14 cellular contexts compared by ENCODE assay signal in genomic region chr1:21314797-21315396, GRCh38. TPM values are rescaled to one million over a fixed set of nuclear protein-coding genes. Genes with fewer than 3 reads are reported as not detected.
DNase-seq lines count a peak whose midpoint lies in the region; ATAC-seq and TF ChIP-seq lines count a peak whose summit lies in the region.
"Had no signal": no experiment of that assay in that cellular context is flagged by ENCODE, and none has a peak within 500 bp of the region (broad histone marks: within the 10 kb centered on the region; RNA-seq: fewer than 3 reads in every experiment).

No MANE protein-coding gene starts in this region.

- intact Hi-C loops in activated CD4-positive, alpha-beta T cell treated with anti-CD3 and anti-CD28 coated beads for 36 hours (cut with DNase I, micrococcal nuclease): no loop called here
- intact Hi-C loops in breast epithelium (cut with DNase I; ENCODE audit: low total_unique reads): no loop called here

- POLR2A ChIA-PET in activated CD4-positive, alpha-beta T cell treated with anti-CD3 and anti-CD28 coated beads, Interleukin-2, amount 10 ng/mL, durations not matched to agents 7 days and 5 days (lab: Charles Lee): no interaction called here
- POLR2A ChIA-PET in activated CD4-positive, alpha-beta T cell treated with anti-CD3 and anti-CD28 coated beads for 36 hours (lab: Charles Lee): no interaction called here

- TF ChIP-seq CTCF in breast epithelium (IDR thresholded peaks at IDR 0.05): no peak
- no peak for TF ChIP-seq CTCF in mesothelial cell of epicardium (IDR thresholded peaks at IDR 0.05; ENCODE audit: unreplicated experiment)
- TF ChIP-seq CTCF in thoracic aorta (IDR thresholded peaks at IDR 0.05): no peak

- peaks cover 4% of the 10 kb centered on the region for H3K9me3 Mint-ChIP-seq in activated CD4-positive, alpha-beta T cell treated with anti-CD3 and anti-CD28 coated beads, Interleukin-2, amount 10 ng/mL, durations not matched to agents 7 days and 5 days
- no peaks in the 10 kb centered on the region for H3K9me3 Mint-ChIP-seq in activated CD4-positive, alpha-beta T cell treated with anti-CD3 and anti-CD28 coated beads for 36 hours (ENCODE audit: low read depth)
- no peaks in the 10 kb centered on the region for H3K9me3 Mint-ChIP-seq in mesothelial cell of epicardium
- H3K9me3 Mint-ChIP-seq: activated naive CD8-positive, alpha-beta T cell treated with anti-CD3 and anti-CD28 coated beads, Interleukin-2, amount 10 ng/mL, durations not matched to agents 7 days and 5 days; CD8-positive, alpha-beta T cell had no signal

- H3K36me3 ChIP-seq in breast epithelium: no peaks in the 10 kb centered on the region
- no peaks in the 10 kb centered on the region for H3K36me3 ChIP-seq in thoracic aorta
- H3K36me3 ChIP-seq: HAP-1 had no signal

- DNase-seq in activated CD4-positive, alpha-beta T cell treated with anti-CD3 and anti-CD28 coated beads, Interleukin-2, amount 10 ng/mL, durations not matched to agents 7 days and 5 days: no peak
- DNase-seq in activated CD4-positive, alpha-beta T cell treated with anti-CD3 and anti-CD28 coated beads for 36 hours: no peak
- DNase-seq in breast epithelium (ENCODE audit: low spot score in 2 of 2): no peak
- DNase-seq in mesothelial cell of epicardium (ENCODE audit: low spot score in 2 of 2, unreplicated experiment in 2 of 2): no peak
- DNase-seq in thoracic aorta (ENCODE audit: low spot score): no peak
- no peak for DNase-seq in DMS79 treated with DMSO at 0.1 percent for 48 hours (lab: John Stamatoyannopoulos, UW)
- DNase-seq in stimulated activated CD4-positive, alpha-beta T cell treated with anti-CD3 and anti-CD28 coated beads, Interleukin-4, amount 100 ng/mL, for 4 hours: no peak
- no peak for DNase-seq in hippocampal formation (lab: John Stamatoyannopoulos, UW)
- DNase-seq: 8988T; activated naive CD8-positive, alpha-beta T cell treated with anti-CD3 and anti-CD28 coated beads, Interleukin-2, amount 10 ng/mL, durations not matched to agents 7 days and 5 days; CD8-positive, alpha-beta T cell; GF-D8; stimulated activated naive CD4-positive, alpha-beta T cell treated with Interleukin-2 at 50 U/mL for 16 hours had no signal

- CTCF ChIA-PET in activated CD4-positive, alpha-beta T cell treated with anti-CD3 and anti-CD28 coated beads, Interleukin-2, amount 10 ng/mL, durations not matched to agents 7 days and 5 days (lab: Charles Lee): interaction anchor here (0.6 to 1.8 kb wide), 6 partner anchors 10 to 63 kb away, joined by 3 to 7 read pairs (median 4); no protein-coding TSS in a partner anchor
- CTCF ChIA-PET in activated CD4-positive, alpha-beta T cell treated with anti-CD3 and anti-CD28 coated beads for 36 hours (lab: Charles Lee): interaction anchor here (0.7 to 4.2 kb wide), 3 partner anchors 9 to 44 kb away, joined by 3 to 20 read pairs (median 5); no protein-coding TSS in a partner anchor

- H3K9me3 ChIP-seq in breast epithelium (no peaks in the 10 kb centered on the region), thoracic aorta (no peaks in the 10 kb centered on the region)
- H3K9me3 ChIP-seq: HAP-1 had no signal

- H3K4me1 ChIP-seq in breast epithelium (peaks cover 15 to 57% of the 10 kb centered on the region in 2 donors), thoracic aorta (ENCODE audit: control insufficient read depth in 1 of 2, low read depth in 2 of 2) (peaks cover 48 to 96% of the 10 kb centered on the region in 2 donors)

- no peak overlapping the region for H3K4me3 Mint-ChIP-seq in activated CD4-positive, alpha-beta T cell treated with anti-CD3 and anti-CD28 coated beads, Interleukin-2, amount 10 ng/mL, durations not matched to agents 7 days and 5 days
- no peak overlapping the region for H3K4me3 Mint-ChIP-seq in activated CD4-positive, alpha-beta T cell treated with anti-CD3 and anti-CD28 coated beads for 36 hours
- H3K4me3 Mint-ChIP-seq in mesothelial cell of epicardium: no peak overlapping the region
- H3K4me3 Mint-ChIP-seq: activated naive CD8-positive, alpha-beta T cell treated with anti-CD3 and anti-CD28 coated beads, Interleukin-2, amount 10 ng/mL, durations not matched to agents 7 days and 5 days; CD8-positive, alpha-beta T cell had no signal

- H3K27me3 ChIP-seq in breast epithelium (no peaks in the 10 kb centered on the region), thoracic aorta (replicated peaks; ENCODE audit: insufficient read depth) (no peaks in the 10 kb centered on the region)

- peak overlapping the region; percentile 94 to 96 for H3K27ac ChIP-seq in breast epithelium
- H3K27ac ChIP-seq in thoracic aorta: peak overlapping the region; percentile 88 to 95

- H3K27me3 Mint-ChIP-seq in activated CD4-positive, alpha-beta T cell treated with anti-CD3 and anti-CD28 coated beads, Interleukin-2, amount 10 ng/mL, durations not matched to agents 7 days and 5 days: no peaks in the 10 kb centered on the region
- no peaks in the 10 kb centered on the region for H3K27me3 Mint-ChIP-seq in activated CD4-positive, alpha-beta T cell treated with anti-CD3 and anti-CD28 coated beads for 36 hours
- no peaks in the 10 kb centered on the region for H3K27me3 Mint-ChIP-seq in mesothelial cell of epicardium (ENCODE audit: low read depth)
- H3K27me3 Mint-ChIP-seq: activated naive CD8-positive, alpha-beta T cell treated with anti-CD3 and anti-CD28 coated beads, Interleukin-2, amount 10 ng/mL, durations not matched to agents 7 days and 5 days had no signal

- no peak for ATAC-seq in activated CD4-positive, alpha-beta T cell treated with anti-CD3 and anti-CD28 coated beads for 36 hours
- ATAC-seq in thoracic aorta (ENCODE audit: insufficient number of reproducible peaks, low FRiP score, low read depth): no peak
- ATAC-seq: CD8-positive, alpha-beta T cell had no signal

- peaks cover 20% of the 10 kb centered on the region for H3K36me3 Mint-ChIP-seq in activated CD4-positive, alpha-beta T cell treated with anti-CD3 and anti-CD28 coated beads, Interleukin-2, amount 10 ng/mL, durations not matched to agents 7 days and 5 days (ENCODE audit: low read depth)
- H3K36me3 Mint-ChIP-seq in activated CD4-positive, alpha-beta T cell treated with anti-CD3 and anti-CD28 coated beads for 36 hours (ENCODE audit: low read depth): peaks cover 36% of the 10 kb centered on the region
- no peaks in the 10 kb centered on the region for H3K36me3 Mint-ChIP-seq in mesothelial cell of epicardium

- no peak for TF ChIP-seq POLR2A in breast epithelium (IDR thresholded peaks at IDR 0.05)

- peaks cover 41% of the 10 kb centered on the region for H3K4me1 Mint-ChIP-seq in activated CD4-positive, alpha-beta T cell treated with anti-CD3 and anti-CD28 coated beads, Interleukin-2, amount 10 ng/mL, durations not matched to agents 7 days and 5 days
- H3K4me1 Mint-ChIP-seq in activated CD4-positive, alpha-beta T cell treated with anti-CD3 and anti-CD28 coated beads for 36 hours: peaks cover 45% of the 10 kb centered on the region
- H3K4me1 Mint-ChIP-seq in mesothelial cell of epicardium: peaks cover 40% of the 10 kb centered on the region

- H3K27ac Mint-ChIP-seq in activated CD4-positive, alpha-beta T cell treated with anti-CD3 and anti-CD28 coated beads, Interleukin-2, amount 10 ng/mL, durations not matched to agents 7 days and 5 days: peak overlapping the region; percentile 38
- H3K27ac Mint-ChIP-seq in activated CD4-positive, alpha-beta T cell treated with anti-CD3 and anti-CD28 coated beads for 36 hours: no peak overlapping the region
- peak overlapping the region; percentile 68 for H3K27ac Mint-ChIP-seq in mesothelial cell of epicardium
- H3K27ac Mint-ChIP-seq: activated naive CD8-positive, alpha-beta T cell treated with anti-CD3 and anti-CD28 coated beads, Interleukin-2, amount 10 ng/mL, durations not matched to agents 7 days and 5 days; CD8-positive, alpha-beta T cell had no signal

- H3K4me3 ChIP-seq in breast epithelium (no peak overlapping the region), thoracic aorta (no peak overlapping the region)
- H3K4me3 ChIP-seq: HAP-1 had no signal

RNA-seq across cellular contexts. Expression of gene ECE1, which starts 24.6 kb away (rescaled TPM):
- 100 to 1,000 TPM; 101 to 107 TPM for total RNA-seq in activated CD4-positive, alpha-beta T cell treated with anti-CD3 and anti-CD28 coated beads, Interleukin-2, amount 10 ng/mL, durations not matched to agents 7 days and 5 days
- 100 to 1,000 TPM; 130 to 162 TPM for total RNA-seq in activated CD4-positive, alpha-beta T cell treated with anti-CD3 and anti-CD28 coated beads for 36 hours
- total RNA-seq in breast epithelium (100 to 1,000 TPM in 2 of 3 donors, 10 to 100 TPM in 1; 62.6 to 121 (median 112) TPM), mesothelial cell of epicardium (39.3 to 41.8 TPM (median 41.1 TPM) in 3 replicates), thoracic aorta (100 to 1,000 TPM; 103 to 124 TPM)
